ENCODE assay signal across 33 cellular contexts in the genomic region with DNA sequence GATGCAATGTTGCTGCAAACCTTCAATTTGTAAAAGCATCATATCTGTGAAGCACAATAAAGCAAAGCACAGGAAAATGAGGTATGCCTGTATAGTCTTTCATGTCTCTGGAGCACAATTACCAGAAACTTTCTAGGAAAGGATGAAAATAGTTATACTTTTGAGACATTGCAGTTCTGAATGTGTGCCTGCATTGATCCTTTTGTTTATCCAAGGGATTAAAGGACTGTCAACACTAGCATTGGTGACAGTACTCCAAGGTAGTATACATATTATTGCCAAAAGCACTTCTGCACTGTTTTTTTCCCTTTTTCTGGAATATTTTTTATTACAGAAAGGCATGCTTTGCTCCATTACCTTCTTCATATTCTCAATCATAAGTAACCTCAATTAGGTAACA.
"Had no signal": no experiment of that assay in that cellular context is flagged by ENCODE, and none has a peak within 500 bp of the region (broad histone marks: within the 10 kb centered on the region; RNA-seq: fewer than 3 reads in every experiment).

No MANE protein-coding gene starts in this region.

- H3K27ac Mint-ChIP-seq: activated B cell treated with CpG ODN at 0.5 μM for 24 hours; activated CD8-positive, alpha-beta T cell treated with anti-CD3 and anti-CD28 coated beads for 36 hours; activated naive CD4-positive, alpha-beta T cell treated with anti-CD3 and anti-CD28 coated beads, Interleukin-2, amount 10 ng/mL, durations not matched to agents 7 days and 5 days; activated naive CD4-positive, alpha-beta T cell treated with anti-CD3 and anti-CD28 coated beads, Interleukin-2, amount 50 U/mL, for 72 hours; activated naive CD8-positive, alpha-beta T cell treated with anti-CD3 and anti-CD28 coated beads, Interleukin-2, amount 10 ng/mL, durations not matched to agents 7 days and 5 days; activated T-helper 1 cell treated with anti-CD3 and anti-CD28 coated beads, Interleukin-12 subunit alpha, Interleukin-12 subunit beta, Interleukin-2, Interleukin-4 antibody, amounts not matched to agents 30 ng/mL and 10 ng/mL and 1 ng/mL, durations not matched to agents 14 hours and 24 hours and 36 hours; activated T-helper 2 cell treated with anti-CD3 and anti-CD28 coated beads, Interferon-gamma antibody, Interleukin-2, Interleukin-4, amounts not matched to agents 10 μg/mL and 5 μg/mL and 100 μg/mL, durations not matched to agents 14 hours and 24 hours and 36 hours; dendritic cell treated with granulocyte-macrophage colony-stimulating factor and Interleukin-4, amounts not matched to agents 40 ng/mL and 50 ng/mL, for 4 days; effector memory CD8-positive, alpha-beta T cell had no signal

- H3K27me3 Mint-ChIP-seq: activated B cell treated with CpG ODN at 0.5 μM for 24 hours; activated CD8-positive, alpha-beta T cell treated with anti-CD3 and anti-CD28 coated beads for 36 hours; activated naive CD4-positive, alpha-beta T cell treated with anti-CD3 and anti-CD28 coated beads, Interleukin-2, amount 10 ng/mL, durations not matched to agents 7 days and 5 days; activated naive CD8-positive, alpha-beta T cell treated with anti-CD3 and anti-CD28 coated beads, Interleukin-2, amount 10 ng/mL, durations not matched to agents 7 days and 5 days; dendritic cell treated with granulocyte-macrophage colony-stimulating factor and Interleukin-4, amounts not matched to agents 40 ng/mL and 50 ng/mL, for 4 days; effector memory CD8-positive, alpha-beta T cell had no signal

- FAIRE-seq: endometrium, endothelial cell of umbilical vein had no signal

- H3K4me3 ChIP-seq: ascending aorta, breast epithelium, cardiac muscle cell, coronary artery, dorsolateral prefrontal cortex, esophagus squamous epithelium had no signal

- H3K27me3 ChIP-seq: ascending aorta, breast epithelium, cardiac muscle cell, dorsolateral prefrontal cortex, esophagus squamous epithelium had no signal

- H3K36me3 ChIP-seq: ascending aorta, breast epithelium, cardiac muscle cell, esophagus squamous epithelium, WERI-Rb-1 had no signal

- DNase-seq: activated B cell treated with CpG ODN at 0.5 μM for 24 hours; activated CD4-positive, alpha-beta T cell treated with anti-CD3 and anti-CD28 coated beads for 48 hours; activated CD4-positive, alpha-beta T cell treated with anti-CD3 and anti-CD28 coated beads, Interleukin-2, amount 50 U/mL, for 1 hour; activated CD4-positive, alpha-beta T cell treated with anti-CD3 and anti-CD28 coated beads, Interleukin-2, amount 50 U/mL, for 48 hours; activated CD8-positive, alpha-beta memory T cell treated with anti-CD3 and anti-CD28 coated beads for 24 hours; activated CD8-positive, alpha-beta T cell treated with anti-CD3 and anti-CD28 coated beads for 36 hours; activated effector memory CD4-positive, alpha-beta T cell treated with anti-CD3 and anti-CD28 coated beads, Interleukin-2, amount 50 U/mL, for 16 hours; activated naive CD4-positive, alpha-beta T cell treated with anti-CD3 and anti-CD28 coated beads, Interleukin-2, amount 10 ng/mL, durations not matched to agents 7 days and 5 days; activated naive CD8-positive, alpha-beta T cell treated with anti-CD3 and anti-CD28 coated beads, Interleukin-2, amount 10 ng/mL, durations not matched to agents 7 days and 5 days; activated T-cell treated with anti-CD3 and anti-CD28 coated beads, Interleukin-2, amount 50 U/mL, for 48 hours; central memory CD4-positive, alpha-beta T cell; cerebellar nuclear complex; dorsolateral prefrontal cortex; effector CD4-positive, alpha-beta T cell; effector memory CD8-positive, alpha-beta T cell; esophagus squamous epithelium; foreskin melanocyte; head of caudate nucleus; T-helper 2 cell; WERI-Rb-1 had no signal

- H3K9me3 Mint-ChIP-seq: activated B cell treated with CpG ODN at 0.5 μM for 24 hours; activated CD8-positive, alpha-beta T cell treated with anti-CD3 and anti-CD28 coated beads for 36 hours had no signal

- H3K27ac ChIP-seq: ascending aorta, breast epithelium, cardiac muscle cell, coronary artery, dorsolateral prefrontal cortex, epithelial cell of prostate, esophagus squamous epithelium, WERI-Rb-1 had no signal

- H3K4me1 Mint-ChIP-seq: activated B cell treated with CpG ODN at 0.5 μM for 24 hours; activated naive CD4-positive, alpha-beta T cell treated with anti-CD3 and anti-CD28 coated beads, Interleukin-2, amount 10 ng/mL, durations not matched to agents 7 days and 5 days; activated naive CD8-positive, alpha-beta T cell treated with anti-CD3 and anti-CD28 coated beads, Interleukin-2, amount 10 ng/mL, durations not matched to agents 7 days and 5 days; brain had no signal

- H3K4me1 ChIP-seq: ascending aorta, breast epithelium, esophagus squamous epithelium had no signal

- H3K36me3 Mint-ChIP-seq: activated naive CD4-positive, alpha-beta T cell treated with anti-CD3 and anti-CD28 coated beads, Interleukin-2, amount 10 ng/mL, durations not matched to agents 7 days and 5 days; activated naive CD8-positive, alpha-beta T cell treated with anti-CD3 and anti-CD28 coated beads, Interleukin-2, amount 10 ng/mL, durations not matched to agents 7 days and 5 days; brain had no signal

- H3K4me3 Mint-ChIP-seq: activated B cell treated with CpG ODN at 0.5 μM for 24 hours; activated CD8-positive, alpha-beta T cell treated with anti-CD3 and anti-CD28 coated beads for 36 hours; activated naive CD4-positive, alpha-beta T cell treated with anti-CD3 and anti-CD28 coated beads, Interleukin-2, amount 10 ng/mL, durations not matched to agents 7 days and 5 days; activated naive CD8-positive, alpha-beta T cell treated with anti-CD3 and anti-CD28 coated beads, Interleukin-2, amount 10 ng/mL, durations not matched to agents 7 days and 5 days; activated T-helper 1 cell treated with anti-CD3 and anti-CD28 coated beads, Interleukin-12 subunit alpha, Interleukin-12 subunit beta, Interleukin-2, Interleukin-4 antibody, amounts not matched to agents 30 ng/mL and 10 ng/mL and 1 ng/mL, durations not matched to agents 14 hours and 24 hours and 36 hours; brain; dendritic cell treated with granulocyte-macrophage colony-stimulating factor and Interleukin-4, amounts not matched to agents 40 ng/mL and 50 ng/mL, for 4 days; effector memory CD8-positive, alpha-beta T cell had no signal

- ATAC-seq: activated CD4-positive, CD25-positive, alpha-beta regulatory T cell treated with anti-CD3 and anti-CD28 coated beads, Interleukin-2, amount 50 U/mL, for 24 hours; activated CD8-positive, alpha-beta T cell treated with anti-CD3 and anti-CD28 coated beads for 36 hours; activated naive CD4-positive, alpha-beta T cell treated with anti-CD3 and anti-CD28 coated beads, Interleukin-2, amount 50 U/mL, for 72 hours; effector memory CD8-positive, alpha-beta T cell had no signal

- H3K9me3 ChIP-seq: ascending aorta, breast epithelium, esophagus squamous epithelium had no signal
